ENCODE assay signal across 11 cellular contexts in the genomic region with DNA sequence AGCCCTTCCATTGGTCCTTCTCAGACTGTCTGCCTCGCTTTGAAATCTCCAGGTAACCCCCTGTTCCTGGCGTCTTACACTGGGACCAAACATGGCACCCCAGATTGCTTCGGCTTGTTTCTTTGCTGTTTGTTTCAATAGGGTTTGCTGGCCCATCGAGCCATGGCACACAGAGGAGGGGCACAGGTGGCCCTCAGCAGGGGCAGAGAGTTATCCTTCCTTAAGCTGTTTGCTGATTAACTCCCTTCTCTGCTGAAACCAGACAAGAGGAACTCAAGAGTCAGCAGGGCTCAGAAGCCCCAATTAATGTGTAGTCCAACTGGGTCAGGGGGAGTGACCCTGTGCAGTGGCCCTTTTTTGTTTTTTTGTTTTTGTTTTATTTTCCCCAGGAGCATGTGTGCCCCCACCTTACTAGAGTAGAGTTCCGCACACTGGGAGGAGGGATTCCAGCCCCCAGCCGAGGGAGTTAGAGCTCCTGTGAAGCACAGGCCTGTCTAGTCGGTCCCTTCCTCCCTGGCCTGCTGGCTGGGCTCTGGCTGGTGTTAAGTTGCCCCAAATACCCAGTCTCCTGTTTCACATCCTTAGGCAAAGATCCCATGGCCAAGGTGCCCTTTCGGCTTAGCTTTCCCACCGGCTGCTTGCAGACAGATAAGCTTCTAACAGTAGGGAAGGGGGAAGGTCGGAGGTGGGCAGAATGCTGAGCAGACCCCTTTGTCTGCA. TPM values are rescaled to one million over a fixed set of nuclear protein-coding genes. Genes with fewer than 3 reads are reported as not detected.
A peak's percentile ranks its signal among the peaks of the same experiment; 100 is the strongest.
DNase-seq lines count a peak whose midpoint lies in the region; ATAC-seq and TF ChIP-seq lines count a peak whose summit lies in the region.
"Had no signal": no experiment of that assay in that cellular context is flagged by ENCODE, and none has a peak within 500 bp of the region (broad histone marks: within the 10 kb centered on the region; RNA-seq: fewer than 3 reads in every experiment).

No MANE protein-coding gene starts in this region.

- no peaks in the 10 kb centered on the region for H3K9me3 Mint-ChIP-seq in brain
- H3K9me3 Mint-ChIP-seq: immature natural killer cell had no signal

- H3K27ac Mint-ChIP-seq in brain, result peak overlapping the region in 4 of 5 experiments; percentile 45 to 96 (median 80)

- no peaks in the 10 kb centered on the region for H3K36me3 Mint-ChIP-seq in brain
- H3K36me3 Mint-ChIP-seq: immature natural killer cell had no signal

- peaks cover 75% of the 10 kb centered on the region for H3K4me1 Mint-ChIP-seq in brain

- H3K27me3 ChIP-seq in mucosa of rectum (ENCODE audit: control insufficient read depth in 2 of 2, insufficient read depth in 2 of 2, low read length in 2 of 2) (no peaks in the 10 kb centered on the region), thymus (ENCODE audit: control insufficient read depth, insufficient read depth) (no peaks in the 10 kb centered on the region)

- no peak for ATAC-seq in GM18505 (IDR thresholded peaks at IDR 0.05; ENCODE audit: unreplicated experiment)

- peak overlapping the region; percentile 90 to 95 for H3K27ac ChIP-seq in mucosa of rectum (ENCODE audit: low read depth in 2 of 2, low read length in 2 of 2)
- H3K27ac ChIP-seq in thymus (ENCODE audit: low read depth), result peak overlapping the region; percentile 26

- 95% methylated on average over 10 of the region's 10 CpGs for WGBS in thymus

- TF ChIP-seq POLR2A in GM18505 (IDR thresholded peaks at IDR 0.05; ENCODE audit: borderline replicate concordance, extremely low read depth, insufficient read depth, insufficient read length), result no peak

- H3K4me3 ChIP-seq in mucosa of rectum (ENCODE audit: low read length in 2 of 2) (peak overlapping the region; percentile 28 to 35), thymus (ENCODE audit: low read length) (no peak overlapping the region)

- H3K4me1 ChIP-seq in mucosa of rectum (ENCODE audit: control insufficient read depth in 2 of 2, insufficient read depth in 2 of 2, low read length in 2 of 2) (peaks cover 79 to 91% of the 10 kb centered on the region in 2 donors), thymus (ENCODE audit: control insufficient read depth, insufficient read depth, low read length) (peaks cover 7% of the 10 kb centered on the region)

- H3K9ac ChIP-seq in mucosa of rectum (ENCODE audit: low read depth in 1 of 2, low read length in 2 of 2), result peak overlapping the region; percentile 29 to 36

- H3K27me3 Mint-ChIP-seq in brain, result no peaks in the 10 kb centered on the region

- no peaks in the 10 kb centered on the region for H3K36me3 ChIP-seq in mucosa of rectum (ENCODE audit: control insufficient read depth in 2 of 2, insufficient read depth in 2 of 2, low read length in 2 of 2)
- H3K36me3 ChIP-seq in thymus (ENCODE audit: control insufficient read depth, insufficient read depth), result no peaks in the 10 kb centered on the region

- H3K9me3 ChIP-seq in mucosa of rectum (ENCODE audit: control insufficient read depth in 2 of 2, low read length in 2 of 2) (no peaks in the 10 kb centered on the region), thymus (ENCODE audit: control insufficient read depth) (no peaks in the 10 kb centered on the region)

- DNase-seq in NOMO-1 treated with DMSO at 0.1 percent for 48 hours (lab: John Stamatoyannopoulos, UW; ENCODE audit: unreplicated experiment) (peak; percentile 19), NOMO-1 (lab: John Stamatoyannopoulos, UW; ENCODE audit: unreplicated experiment in 2 of 2) (no peak), KG1 (lab: John Stamatoyannopoulos, UW) (no peak)
- no peak for DNase-seq in activated naive CD4-positive, alpha-beta T cell (lab: John Stamatoyannopoulos, UW)
- DNase-seq: immature natural killer cell, NCI-H1105 treated with DMSO at 0.1 percent for 48 hours, T1000 had no signal

- H3K4me3 Mint-ChIP-seq in brain, result peak overlapping the region in 2 of 5 experiments; percentile 34 to 47

- no peak for TF ChIP-seq CTCF in brain (conservative IDR thresholded peaks at IDR 0.05)

RNA-seq across cellular contexts. Expression of gene YPEL2, which starts 39.3 kb away (rescaled TPM):
- polyA plus RNA-seq in brain (ENCODE audit: insufficient read depth, low read depth, low replicate concordance) (10.2 TPM), thymus (10.6 TPM)
